In genomic region chr18:55488473-55488872, GRCh38 we compare ENCODE assay signal across 1 cellular context.
TF ChIP-seq lines count a peak whose summit lies in the region.

No MANE protein-coding gene starts in this region.

TF ChIP-seq in H1, 55 proteins besides CTCF, POLR2A, EP300 and RAD21 (continued from another document):
- TF ChIP-seq SIX5 (IDR thresholded peaks at IDR 0.05; ENCODE audit: low read depth, low read length) (no peak), RFX5 (IDR thresholded peaks at IDR 0.05; ENCODE audit: borderline replicate concordance, low read depth, low read length) (no peak), NANOG (IDR thresholded peaks at IDR 0.05; ENCODE audit: insufficient read depth, low read depth, low read length, poor library complexity, severe bottlenecking) (peak; percentile 70), BRCA1 (IDR thresholded peaks at IDR 0.05; ENCODE audit: low read depth, low read length) (no peak), CHD7 (IDR thresholded peaks at IDR 0.05; ENCODE audit: insufficient replicate concordance, low read length) (peak; percentile 79), CHD2 (IDR thresholded peaks at IDR 0.05; ENCODE audit: low read length) (no peak), CHD1 (IDR thresholded peaks at IDR 0.05; ENCODE audit: low read depth, low read length) (no peak), SAP30 (IDR thresholded peaks at IDR 0.05; ENCODE audit: insufficient read depth, insufficient replicate concordance, low read length) (no peak), FOSL1 (IDR thresholded peaks at IDR 0.05; ENCODE audit: insufficient read depth, low read depth, low read length) (no peak), SIN3A (conservative IDR thresholded peaks at IDR 0.05 in 1 of 2, IDR thresholded peaks at IDR 0.05 in 1 of 2; ENCODE audit: low read depth in 1 of 2, low read length in 2 of 2) (no peak), ATF2 (IDR thresholded peaks at IDR 0.05; ENCODE audit: low read length) (no peak; the same call in 1 of the 2 replicates), SP1 (IDR thresholded peaks at IDR 0.05; ENCODE audit: low read depth, low read length) (peak; percentile 36; the same call in 1 of the 2 replicates), SP4 (IDR thresholded peaks at IDR 0.05; ENCODE audit: low read length) (no peak), JUND (IDR thresholded peaks at IDR 0.05; ENCODE audit: low read length) (no peak), RBBP5 (IDR thresholded peaks at IDR 0.05; ENCODE audit: borderline replicate concordance, low read depth, low read length) (no peak), POLR2AphosphoS5 (IDR thresholded peaks at IDR 0.05; ENCODE audit: low read depth, low read length) (no peak), POU5F1 (IDR thresholded peaks at IDR 0.05; ENCODE audit: low read depth, low read length) (0 out of 2 replicates have a peak, but pooled peaks have one; percentile 30), BACH1 (IDR thresholded peaks at IDR 0.05; ENCODE audit: low read length) (no peak), HDAC2 (IDR thresholded peaks at IDR 0.05; ENCODE audit: borderline replicate concordance in 1 of 2, low read depth in 2 of 2, low read length in 2 of 2) (peak in 1 of 2 experiments; percentile 86; a peak in 1 of 4 replicates), SIRT6 (IDR thresholded peaks at IDR 0.05; ENCODE audit: low read length) (no peak), KDM1A (IDR thresholded peaks at IDR 0.05; ENCODE audit: borderline replicate concordance, low read length) (no peak), EZH2 (IDR thresholded peaks at IDR 0.05; ENCODE audit: low read depth, low read length, severe bottlenecking) (no peak), SRF (IDR thresholded peaks at IDR 0.05; ENCODE audit: low read depth, low read length) (no peak), TAF7 (optimal IDR thresholded peaks at IDR 0.05; ENCODE audit: borderline replicate concordance, low read depth, low read length) (no peak), EGR1 (IDR thresholded peaks at IDR 0.05; ENCODE audit: borderline replicate concordance, low read depth, low read length) (no peak), BCL11A (IDR thresholded peaks at IDR 0.05; ENCODE audit: low read depth in 2 of 2, low read length in 2 of 2) (no peak), SUZ12 (IDR thresholded peaks at IDR 0.05; ENCODE audit: low read length) (no peak), PHF8 (conservative IDR thresholded peaks at IDR 0.05; ENCODE audit: low read depth, low read length) (no peak), YY1 (IDR thresholded peaks at IDR 0.05; ENCODE audit: low read depth, low read length) (peak; percentile 70; the same call in 1 of the 2 replicates), TCF12 (IDR thresholded peaks at IDR 0.05; ENCODE audit: low read depth, low read length) (peak; percentile 47; the same call in 1 of the 2 replicates)
